Comparison of ENCODE assay signal across 8 cellular contexts in genomic region chr5:9207820-9208418, GRCh38.
A peak's percentile ranks its signal among the peaks of the same experiment; 100 is the strongest.
DNase-seq lines count a peak whose midpoint lies in the region; ATAC-seq, FAIRE-seq and TF ChIP-seq lines count a peak whose summit lies in the region.

No MANE protein-coding gene starts in this region.

- ATAC-seq in GM18861 (IDR thresholded peaks at IDR 0.05; ENCODE audit: unreplicated experiment) (peak; percentile 70), HG03378 (IDR thresholded peaks at IDR 0.05; ENCODE audit: unreplicated experiment) (peak; percentile 83), lower lobe of right lung (peak; percentile 25 to 68), HG02571 (IDR thresholded peaks at IDR 0.05; ENCODE audit: unreplicated experiment) (no peak), HG03439 (IDR thresholded peaks at IDR 0.05; ENCODE audit: unreplicated experiment) (no peak)

- H3K27me3 ChIP-seq in bronchial epithelial cell (ENCODE audit: control insufficient read depth, insufficient read depth, low read length) (no peaks in the 10 kb centered on the region), lower lobe of right lung (ENCODE audit: low read depth) (no peaks in the 10 kb centered on the region)

- H3K4me1 ChIP-seq in lower lobe of right lung, result no peaks in the 10 kb centered on the region

- no peak overlapping the region for H3K27ac ChIP-seq in lower lobe of right lung

- H3K4me3 ChIP-seq in bronchial epithelial cell (ENCODE audit: low read depth, low read length) (no peak overlapping the region), lower lobe of right lung (no peak overlapping the region)

- FAIRE-seq in bronchial epithelial cell (lab: Jason Lieb, UNC), result no peak

- DNase-seq in 8988T (peak; percentile 36), NCI-H526 (lab: John Stamatoyannopoulos, UW) (peak; percentile 38 to 81), bronchial epithelial cell (ENCODE audit: low read depth) (peak; percentile 60), lower lobe of right lung (no peak)

- no peaks in the 10 kb centered on the region for H3K9me3 ChIP-seq in lower lobe of right lung

- intact Hi-C loops in lower lobe of right lung (cut with DNase I), result no loop called here

- peak; percentile 14 for TF ChIP-seq CTCF in bronchial epithelial cell (IDR thresholded peaks at IDR 0.05; ENCODE audit: insufficient read depth, low read length, severe bottlenecking)
- peak; percentile 39 for TF ChIP-seq CTCF in lower lobe of right lung (IDR thresholded peaks at IDR 0.05)

- H3K36me3 ChIP-seq in bronchial epithelial cell (ENCODE audit: control insufficient read depth, insufficient read depth, low read length) (no peaks in the 10 kb centered on the region), lower lobe of right lung (no peaks in the 10 kb centered on the region)

Comparison
In these comparisons a context has a peak if more than half of its experiments do, and no peak if none do; other contexts are left out.
1. ATAC-seq: peak in GM18861 (single experiment), HG03378 (single experiment) and lower lobe of right lung (2 of 2); none in HG02571 (single experiment) and HG03439 (single experiment).